In the genomic region with DNA sequence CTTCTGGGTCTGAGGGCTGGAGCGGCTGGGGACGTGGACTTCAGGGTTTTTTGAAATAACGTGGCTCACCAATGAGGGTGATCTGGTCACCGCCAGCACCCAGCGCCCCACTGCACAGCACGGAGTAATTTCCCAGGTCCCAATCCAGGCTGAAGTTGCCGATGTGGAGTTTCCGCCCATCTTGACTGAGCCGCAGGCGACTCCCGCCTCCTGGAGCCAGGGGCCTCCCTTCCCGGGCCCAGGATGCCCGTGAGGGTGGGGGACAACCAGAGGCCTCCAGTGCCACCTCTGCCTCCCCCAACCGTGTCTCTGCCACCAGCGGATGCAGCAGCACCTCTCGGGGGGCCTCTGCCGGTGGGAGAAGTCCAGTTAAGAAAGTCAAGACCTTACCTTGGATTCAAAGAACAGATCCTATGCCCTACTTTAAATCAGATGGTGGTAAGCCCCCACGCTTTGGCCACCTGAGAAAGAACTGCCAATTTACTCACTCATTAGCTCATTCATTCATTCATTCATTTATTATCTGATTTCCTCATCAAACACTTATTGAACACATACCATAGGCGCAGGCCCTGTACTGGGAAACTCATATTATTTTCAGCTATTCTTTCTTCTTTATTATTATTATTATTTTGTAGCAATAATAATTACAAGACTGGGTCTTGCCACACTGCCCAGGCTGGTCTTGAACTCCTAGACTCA, we compare ENCODE assay signal across 12 cellular contexts. TPM values are rescaled to one million over a fixed set of nuclear protein-coding genes. Genes with fewer than 3 reads are reported as not detected.
DNase-seq lines count a peak whose midpoint lies in the region; ATAC-seq, FAIRE-seq and TF ChIP-seq lines count a peak whose summit lies in the region.
"Had no signal": no experiment of that assay in that cellular context is flagged by ENCODE, and none has a peak within 500 bp of the region (broad histone marks: within the 10 kb centered on the region; RNA-seq: fewer than 3 reads in every experiment).

No MANE protein-coding gene starts in this region.

- H3K27me3 ChIP-seq in Caco-2 (replicated peaks; ENCODE audit: control insufficient read depth, insufficient read depth, low read length) (no peaks in the 10 kb centered on the region), HUES64 (ENCODE audit: insufficient read depth, low read length) (peaks cover 18% of the 10 kb centered on the region), astrocyte (ENCODE audit: insufficient read depth, low read length) (no peaks in the 10 kb centered on the region)
- H3K27me3 ChIP-seq: thyroid gland had no signal

- CTCF ChIA-PET in Caco-2 (lab: Charles Lee), result no interaction called here

- no peak for ATAC-seq in HG03571 (IDR thresholded peaks at IDR 0.05; ENCODE audit: unreplicated experiment)

- WGBS in HUES64, result 85% methylated on average over 19 of the region's 19 CpGs

- DNase-seq in Caco-2, result no peak
- no peak for DNase-seq in astrocyte (ENCODE audit: low read depth)
- no peak for DNase-seq in neural crest cell (ENCODE audit: low read depth, low spot score)
- DNase-seq in NCI-H2196 (lab: John Stamatoyannopoulos, UW; ENCODE audit: unreplicated experiment), result no peak
- DNase-seq in iPS-NIHi7 (ENCODE audit: extremely low spot score), result no peak

- H3K4me3 Mint-ChIP-seq in Caco-2 (ENCODE audit: unreplicated experiment) (peak overlapping the region; percentile 86), astrocyte (ENCODE audit: unreplicated experiment) (peak overlapping the region; percentile 94), neural crest cell (peak overlapping the region; percentile 89)

- H4K20me1 ChIP-seq in astrocyte (ENCODE audit: insufficient read depth, low read length), result no peaks in the 10 kb centered on the region

- no peak for FAIRE-seq in astrocyte (lab: Jason Lieb, UNC)
- FAIRE-seq: bronchial epithelial cell had no signal

- no TSS peak for BruUV-seq in Caco-2 (replicated peaks; lab: Mats Ljungman, UMichigan)

- no peaks in the 10 kb centered on the region for H3K27me3 Mint-ChIP-seq in Caco-2 (ENCODE audit: insufficient read depth, unreplicated experiment)
- peaks cover 15% of the 10 kb centered on the region for H3K27me3 Mint-ChIP-seq in astrocyte (ENCODE audit: low read depth, unreplicated experiment)
- peaks cover 14% of the 10 kb centered on the region for H3K27me3 Mint-ChIP-seq in neural crest cell (ENCODE audit: low read depth)

- no peaks in the 10 kb centered on the region for H3K9me3 Mint-ChIP-seq in Caco-2 (ENCODE audit: unreplicated experiment)
- no peaks in the 10 kb centered on the region for H3K9me3 Mint-ChIP-seq in astrocyte (ENCODE audit: unreplicated experiment)
- no peaks in the 10 kb centered on the region for H3K9me3 Mint-ChIP-seq in neural crest cell

- H3K9ac ChIP-seq in HUES64 (ENCODE audit: low read depth, low read length) (peak overlapping the region; percentile 59; the same call in 1 of the 2 replicates), astrocyte (ENCODE audit: low read length) (no peak overlapping the region)

- no peak overlapping the region for H3K27ac Mint-ChIP-seq in Caco-2 (ENCODE audit: unreplicated experiment)
- H3K27ac Mint-ChIP-seq in astrocyte (ENCODE audit: unreplicated experiment), result no peak overlapping the region
- H3K27ac Mint-ChIP-seq in neural crest cell (ENCODE audit: unreplicated experiment), result no peak overlapping the region

- peaks cover 24% of the 10 kb centered on the region for H3K36me3 Mint-ChIP-seq in Caco-2 (ENCODE audit: insufficient read depth, unreplicated experiment)
- H3K36me3 Mint-ChIP-seq in astrocyte (ENCODE audit: low read depth, unreplicated experiment), result peaks cover 10% of the 10 kb centered on the region
- no peaks in the 10 kb centered on the region for H3K36me3 Mint-ChIP-seq in neural crest cell (ENCODE audit: low read depth)

- H3K4me2 ChIP-seq in astrocyte (ENCODE audit: low read length), result peak overlapping the region; percentile 83

- intact Hi-C loops in Caco-2 (cut with micrococcal nuclease; ENCODE audit: unreplicated experiment), result loop anchor here (2.0 kb wide), 1 partner anchor 319 kb away; no protein-coding TSS in a partner anchor

- H3K9me3 ChIP-seq in Caco-2, result no peaks in the 10 kb centered on the region
- H3K9me3 ChIP-seq in HUES64 (ENCODE audit: insufficient read depth, low read depth, low read length), result no peaks in the 10 kb centered on the region
- H3K9me3 ChIP-seq in astrocyte (ENCODE audit: insufficient read depth, low read depth, low read length), result no peaks in the 10 kb centered on the region
- H3K9me3 ChIP-seq: psoas muscle, thyroid gland had no signal

- H3K36me3 ChIP-seq in Caco-2 (ENCODE audit: control insufficient read depth, insufficient read depth, low read length) (no peaks in the 10 kb centered on the region), HUES64 (ENCODE audit: insufficient read depth, low read length) (no peaks in the 10 kb centered on the region; the same call in 1 of the 2 replicates), astrocyte (ENCODE audit: insufficient read depth, low read length) (no peaks in the 10 kb centered on the region)
- H3K36me3 ChIP-seq: thyroid gland had no signal

- H2AFZ ChIP-seq in astrocyte (ENCODE audit: low read depth, low read length), result no peak overlapping the region

- POLR2A ChIA-PET in Caco-2 (lab: Charles Lee), result no interaction called here

- H3K4me1 Mint-ChIP-seq in Caco-2 (ENCODE audit: low read depth, unreplicated experiment), result peaks cover 22% of the 10 kb centered on the region
- no peaks in the 10 kb centered on the region for H3K4me1 Mint-ChIP-seq in astrocyte (ENCODE audit: low read depth, unreplicated experiment)
- peaks cover 20% of the 10 kb centered on the region for H3K4me1 Mint-ChIP-seq in neural crest cell

- H3K27ac ChIP-seq in HUES64 (ENCODE audit: low read depth, low read length), result no peak overlapping the region
- H3K27ac ChIP-seq in astrocyte (ENCODE audit: low read depth, low read length), result no peak overlapping the region
- H3K27ac ChIP-seq: psoas muscle, thyroid gland had no signal

- peaks cover 24% of the 10 kb centered on the region for H3K4me1 ChIP-seq in Caco-2
- peaks cover 12% of the 10 kb centered on the region for H3K4me1 ChIP-seq in HUES64 (ENCODE audit: insufficient read depth, low read length)
- H3K4me1 ChIP-seq in astrocyte (ENCODE audit: insufficient read depth, low read length), result peaks cover 3% of the 10 kb centered on the region
- H3K4me1 ChIP-seq: psoas muscle had no signal

- no peak overlapping the region; the same call in 1 of the 2 replicates for H3K4me3 ChIP-seq in Caco-2 (ENCODE audit: low read depth, low read length)
- peak overlapping the region; percentile 76 for H3K4me3 ChIP-seq in HUES64 (ENCODE audit: low read length)
- H3K4me3 ChIP-seq in astrocyte (ENCODE audit: insufficient read depth, low read depth, low read length), result no peak overlapping the region

- TF ChIP-seq CTCF in Caco-2 (IDR thresholded peaks at IDR 0.05; ENCODE audit: insufficient read depth in 1 of 2, low read depth in 1 of 2, low read length in 1 of 2, severe bottlenecking in 1 of 2, unreplicated experiment in 1 of 2) (no peak), astrocyte (IDR thresholded peaks at IDR 0.05; ENCODE audit: insufficient read depth, low read depth, low read length) (no peak), neural crest cell (conservative IDR thresholded peaks at IDR 0.05) (no peak)

- no peaks in the 10 kb centered on the region for H3K79me2 ChIP-seq in astrocyte (ENCODE audit: insufficient read depth, low read length)

RNA-seq across cellular contexts. Expression of a gene that starts 3.9 kb away (rescaled TPM):
- total RNA-seq in Caco-2 (2022) (4.5 and 5.0 TPM in 2 replicates), astrocyte (4.2 and 4.7 TPM in 2 replicates), neural crest cell (3.1 and 3.5 TPM in 2 replicates)
- polyA plus RNA-seq in HUES64 (2013, experiment 1 of 2), result 5.7 TPM
- 7.2 TPM for polyA plus RNA-seq in HUES64 (2013, experiment 2 of 2)

RNA-seq across cellular contexts. Expression of a gene that starts 26.6 kb away (rescaled TPM):
- total RNA-seq in Caco-2 (2022), result not detected in 2 replicates
- 33.4 TPM for polyA plus RNA-seq in HUES64 (2013, experiment 1 of 2)
- 49.2 TPM for polyA plus RNA-seq in HUES64 (2013, experiment 2 of 2)
- total RNA-seq in astrocyte, result 5.4 and 6.6 TPM in 2 replicates
- 17.4 and 18.1 TPM in 2 replicates for total RNA-seq in neural crest cell
- total RNA-seq: bronchial epithelial cell, LHCN-M2 had no signal

RNA-seq across cellular contexts. Expression of a gene that starts 28.2 kb away (rescaled TPM):
- total RNA-seq in Caco-2 (2022) (228 and 239 TPM in 2 replicates), astrocyte (64.3 and 72.5 TPM in 2 replicates), neural crest cell (41.1 and 42.4 TPM in 2 replicates)
- 39.9 TPM for polyA plus RNA-seq in HUES64 (2013, experiment 1 of 2)
- polyA plus RNA-seq in HUES64 (2013, experiment 2 of 2), result 39.1 TPM

RNA-seq across cellular contexts. Expression of a gene that starts 30.8 kb away (rescaled TPM):
- total RNA-seq in Caco-2 (2022) (1.6 TPM in 1 of 2 replicates, not detected in the other), astrocyte (0.84 and 1.4 TPM in 2 replicates), neural crest cell (0.84 and 1.1 TPM in 2 replicates)
- 0.75 TPM for polyA plus RNA-seq in HUES64 (2013, experiment 1 of 2)
- polyA plus RNA-seq in HUES64 (2013, experiment 2 of 2), result 1.1 TPM
- total RNA-seq: bronchial epithelial cell, left lobe of liver, LHCN-M2, thyroid gland had no signal

RNA-seq across cellular contexts. Expression of a gene that starts 34.4 kb away (rescaled TPM):
- total RNA-seq in Caco-2 (2022) (not detected in 2 replicates), astrocyte (not detected in 2 replicates), neural crest cell (not detected in 2 replicates)
- not detected for polyA plus RNA-seq in HUES64 (2013, experiment 1 of 2)
- polyA plus RNA-seq in HUES64 (2013, experiment 2 of 2), result not detected
- total RNA-seq: bronchial epithelial cell, LHCN-M2 had no signal
